In genomic region chr1:193013005-193013404, GRCh38 we compare ENCODE assay signal across 14 cellular contexts. TPM values are rescaled to one million over a fixed set of nuclear protein-coding genes. Genes with fewer than 3 reads are reported as not detected.
A peak's percentile ranks its signal among the peaks of the same experiment; 100 is the strongest.
DNase-seq lines count a peak whose midpoint lies in the region; ATAC-seq and TF ChIP-seq lines count a peak whose summit lies in the region.
"Had no signal": no experiment of that assay in that cellular context is flagged by ENCODE, and none has a peak within 500 bp of the region (broad histone marks: within the 10 kb centered on the region; RNA-seq: fewer than 3 reads in every experiment).

No MANE protein-coding gene starts in this region.

- POLR2A ChIA-PET in CD8-positive, alpha-beta T cell (lab: Charles Lee): no interaction called here
- POLR2A ChIA-PET in PC-9 (lab: Charles Lee; ENCODE audit: unreplicated experiment): no interaction called here

- no peaks in the 10 kb centered on the region for H4K20me1 ChIP-seq in osteoblast (ENCODE audit: insufficient read depth, low read length)
- H4K20me1 ChIP-seq in PC-9 (ENCODE audit: insufficient read depth): no peaks in the 10 kb centered on the region

- no peaks in the 10 kb centered on the region for H3K4me1 Mint-ChIP-seq in CD8-positive, alpha-beta T cell (ENCODE audit: low read depth)
- H3K4me1 Mint-ChIP-seq: naive thymus-derived CD8-positive, alpha-beta T cell had no signal

- peak overlapping the region; percentile 54 for H3K27ac ChIP-seq in osteoblast (ENCODE audit: low read depth, low read length)
- H3K27ac ChIP-seq in CD8-positive, alpha-beta T cell (ENCODE audit: low read depth, low read length): no peak overlapping the region
- no peak overlapping the region for H3K27ac ChIP-seq in PC-9
- H3K27ac ChIP-seq: SK-N-MC, VCaP had no signal

- no peaks in the 10 kb centered on the region for H3K27me3 Mint-ChIP-seq in CD8-positive, alpha-beta T cell (ENCODE audit: low read depth)
- H3K27me3 Mint-ChIP-seq: naive thymus-derived CD8-positive, alpha-beta T cell had no signal

- no peaks in the 10 kb centered on the region for H3K9me2 ChIP-seq in PC-9 (ENCODE audit: insufficient read depth)

- no peaks in the 10 kb centered on the region for H3K9me3 ChIP-seq in adipocyte (ENCODE audit: control insufficient read depth, low read length)
- H3K9me3 ChIP-seq in osteoblast (ENCODE audit: low read depth, low read length): no peaks in the 10 kb centered on the region
- no peaks in the 10 kb centered on the region for H3K9me3 ChIP-seq in CD8-positive, alpha-beta T cell (ENCODE audit: low read length)
- no peaks in the 10 kb centered on the region for H3K9me3 ChIP-seq in PC-9 (ENCODE audit: insufficient read depth, low read depth)

- H3K27me3 ChIP-seq in adipocyte (replicated peaks; ENCODE audit: control insufficient read depth, insufficient read depth, low read length) (no peaks in the 10 kb centered on the region), osteoblast (ENCODE audit: insufficient read depth, low read length) (no peaks in the 10 kb centered on the region), PC-9 (ENCODE audit: insufficient read depth, low read depth) (no peaks in the 10 kb centered on the region)
- H3K27me3 ChIP-seq in CD8-positive, alpha-beta T cell (ENCODE audit: insufficient read depth, low read length): no peaks in the 10 kb centered on the region

- H3K4me2 ChIP-seq in osteoblast (ENCODE audit: insufficient read depth, low read length): peak overlapping the region; percentile 61
- H3K4me2 ChIP-seq in PC-9: no peak overlapping the region

- H3K36me3 ChIP-seq in adipocyte (ENCODE audit: control insufficient read depth, insufficient read depth, low read length, severe bottlenecking): peaks cover 13% of the 10 kb centered on the region
- no peaks in the 10 kb centered on the region for H3K36me3 ChIP-seq in osteoblast (ENCODE audit: insufficient read depth, low read length)
- peaks cover 4% of the 10 kb centered on the region for H3K36me3 ChIP-seq in CD8-positive, alpha-beta T cell (ENCODE audit: insufficient read depth, low read length)
- 0 out of 2 replicates have a peak, but pooled peaks cover 7% of the 10 kb centered on the region for H3K36me3 ChIP-seq in PC-9 (ENCODE audit: low read depth)

- DNase-seq in EL (peak; percentile 2), adipocyte (ENCODE audit: low read depth) (peak; percentile 78), fibroblast of the conjunctiva (ENCODE audit: low read depth) (peak; percentile 69), osteoblast (ENCODE audit: insufficient read length, low spot score, missing footprints) (peak; percentile 74), AML-193 (lab: John Stamatoyannopoulos, UW) (no peak), PC-9 (no peak)
- no peak for DNase-seq in CD8-positive, alpha-beta T cell
- no peak for DNase-seq in activated CD4-positive, alpha-beta T cell treated with anti-CD3 and anti-CD28 coated beads for 4 hours
- DNase-seq: head of caudate nucleus; naive thymus-derived CD8-positive, alpha-beta T cell; NCI-H1048; stimulated activated CD4-positive, alpha-beta T cell treated with anti-CD3 and anti-CD28 coated beads, Interleukin-4, amount 100 ng/mL, for 1 hour had no signal

- H3F3A ChIP-seq in PC-9 (ENCODE audit: insufficient read depth, low read depth): peaks cover 3% of the 10 kb centered on the region; the same call in 1 of the 2 replicates

- H2AFZ ChIP-seq in osteoblast (ENCODE audit: low read length): no peak overlapping the region
- H2AFZ ChIP-seq in PC-9: no peak overlapping the region

- TF ChIP-seq CTCF in osteoblast (IDR thresholded peaks at IDR 0.05; ENCODE audit: extremely low read depth, low read depth, low read length): no peak
- no peak for TF ChIP-seq CTCF in CD8-positive, alpha-beta T cell (IDR thresholded peaks at IDR 0.05)
- no peak for TF ChIP-seq CTCF in PC-9 (conservative IDR thresholded peaks at IDR 0.05)

- no peaks in the 10 kb centered on the region for H3K79me2 ChIP-seq in osteoblast (ENCODE audit: insufficient read depth, low read length)
- no peaks in the 10 kb centered on the region for H3K79me2 ChIP-seq in PC-9 (ENCODE audit: low read depth)

- peaks cover 16% of the 10 kb centered on the region for H3K36me3 Mint-ChIP-seq in CD8-positive, alpha-beta T cell

- H3K9ac ChIP-seq in adipocyte (ENCODE audit: low read length): peak overlapping the region; percentile 59

- no peaks in the 10 kb centered on the region for H3K9me3 Mint-ChIP-seq in CD8-positive, alpha-beta T cell
- H3K9me3 Mint-ChIP-seq: naive thymus-derived CD8-positive, alpha-beta T cell had no signal

- no TSS peak for BruUV-seq in PC-9 (replicated peaks; lab: Mats Ljungman, UMichigan)

- H3K4me1 ChIP-seq in adipocyte (ENCODE audit: control insufficient read depth, insufficient read depth, low read length) (peaks cover 30% of the 10 kb centered on the region), osteoblast (ENCODE audit: insufficient read depth, low read length) (peaks cover 27% of the 10 kb centered on the region), PC-9 (replicated peaks; ENCODE audit: insufficient read depth) (no peaks in the 10 kb centered on the region)
- H3K4me1 ChIP-seq in CD8-positive, alpha-beta T cell (ENCODE audit: insufficient read depth, low read length): no peaks in the 10 kb centered on the region

- no peak overlapping the region for H3K4me3 Mint-ChIP-seq in CD8-positive, alpha-beta T cell
- H3K4me3 Mint-ChIP-seq: naive thymus-derived CD8-positive, alpha-beta T cell had no signal

- peak overlapping the region; percentile 49 for H3K4me3 ChIP-seq in adipocyte (ENCODE audit: low read length)
- no peak overlapping the region for H3K4me3 ChIP-seq in osteoblast (ENCODE audit: insufficient read depth, low read length)
- no peak overlapping the region for H3K4me3 ChIP-seq in CD8-positive, alpha-beta T cell (ENCODE audit: low read depth, low read length)
- H3K4me3 ChIP-seq in PC-9: no peak overlapping the region
- H3K4me3 ChIP-seq: SK-N-MC had no signal

- ATAC-seq in CD8-positive, alpha-beta T cell: no peak
- ATAC-seq: naive thymus-derived CD8-positive, alpha-beta T cell had no signal

- intact Hi-C loops in CD8-positive, alpha-beta T cell (cut with DNase I, micrococcal nuclease): no loop called here
- intact Hi-C loops in PC-9 (cut with micrococcal nuclease; ENCODE audit: unreplicated experiment): loop anchor here (10.0 kb wide), 1 partner anchor 398 kb away; no protein-coding TSS in a partner anchor

- H3K27ac Mint-ChIP-seq in CD8-positive, alpha-beta T cell: no peak overlapping the region

- CTCF ChIA-PET in CD8-positive, alpha-beta T cell (lab: Charles Lee): interaction anchor here (9.4 kb wide), 1 partner anchor 205 kb away, joined by 84 read pairs; the partner anchor contains the start of gene RGS2
- CTCF ChIA-PET in PC-9 (lab: Charles Lee): no interaction called here

RNA-seq across cellular contexts. Expression of gene UCHL5, which starts 46.2 kb away (rescaled TPM):
- total RNA-seq in osteoblast: 28.0 and 34.4 TPM in 2 replicates
- 10 to 100 TPM; 11.7 to 13.1 TPM for total RNA-seq in CD8-positive, alpha-beta T cell
- total RNA-seq in PC-9 (2021): 37.0 and 49.3 TPM in 2 replicates

RNA-seq across cellular contexts. Expression of gene RO60, which starts 46.4 kb away (rescaled TPM):
- total RNA-seq in osteoblast (132 and 138 TPM in 2 replicates), PC-9 (2021) (40.4 and 49.2 TPM in 2 replicates)
- 10 to 100 TPM; 51.6 to 52.8 TPM for total RNA-seq in CD8-positive, alpha-beta T cell

Comparison
In these comparisons a context has a peak if more than half of its experiments do, and no peak if none do; other contexts are left out.
1. DNase-seq: peak in EL (single experiment), adipocyte (single experiment), fibroblast of the conjunctiva (single experiment) and osteoblast (single experiment); none in AML-193 (0 of 2), CD8-positive, alpha-beta T cell (0 of 7), PC-9 (0 of 2) and activated CD4-positive, alpha-beta T cell treated with anti-CD3 and anti-CD28 coated beads for 4 hours (0 of 2).